Comparison of ENCODE assay signal across 6 cellular contexts in the genomic region with DNA sequence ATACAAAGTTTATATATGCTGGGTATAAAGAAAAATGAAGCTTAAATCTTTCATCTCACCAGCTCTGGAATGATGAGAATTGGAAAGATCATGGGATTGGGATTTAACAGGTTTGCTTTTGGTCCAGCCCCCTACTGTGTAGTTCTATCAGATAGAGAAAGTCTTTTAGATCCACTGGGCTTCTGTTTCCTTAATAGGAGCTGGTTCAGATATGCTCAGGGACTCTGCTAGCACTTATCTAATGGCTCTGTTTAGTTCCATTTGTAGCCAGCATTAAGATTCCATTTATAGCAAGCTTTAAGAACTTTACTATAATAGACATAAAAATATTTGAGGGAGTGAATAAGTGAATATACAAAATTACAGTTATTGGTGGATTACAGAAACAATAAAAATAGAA.
"Had no signal": no experiment of that assay in that cellular context is flagged by ENCODE, and none has a peak within 500 bp of the region (broad histone marks: within the 10 kb centered on the region; RNA-seq: fewer than 3 reads in every experiment).

No MANE protein-coding gene starts in this region.

- ATAC-seq: GM23338, HepG2 had no signal

- H3K4me3 ChIP-seq: GM23338 had no signal

- H2AFZ ChIP-seq: GM23338 had no signal

- H3K4me2 ChIP-seq: GM23338 had no signal

- DNase-seq: H9, HCEC 1CT, KBM-7 had no signal

- H3K27ac ChIP-seq: HL-60 had no signal
